1 cellular context compared by ENCODE assay signal in genomic region chr17:4785311-4786110, GRCh38.
TF ChIP-seq lines count a peak whose summit lies in the region.

No MANE protein-coding gene starts in this region.

TF ChIP-seq in GM23338, 12 proteins besides CTCF, POLR2A, EP300 and RAD21 (continued from another document):
- TF ChIP-seq ZNF462 (CRISPR knock-in tag; IDR thresholded peaks at IDR 0.05) (no peak), ZNF331 (CRISPR knock-in tag; IDR thresholded peaks at IDR 0.05; ENCODE audit: low read depth) (no peak), STAT1 (IDR thresholded peaks at IDR 0.05; ENCODE audit: unreplicated experiment) (no peak), NANOG (IDR thresholded peaks at IDR 0.05; ENCODE audit: borderline replicate concordance) (no peak), JUNB (IDR thresholded peaks at IDR 0.05; ENCODE audit: unreplicated experiment) (no peak), EZH2 (IDR thresholded peaks at IDR 0.05; ENCODE audit: low read depth, unreplicated experiment) (no peak)
